1 cellular context compared by ENCODE assay signal in genomic region chr4:8771258-8771590, GRCh38.
TF ChIP-seq lines count a peak whose summit lies in the region.

No MANE protein-coding gene starts in this region.

TF ChIP-seq in HepG2, 621 proteins besides CTCF, POLR2A, EP300 and RAD21:
- TF ChIP-seq, protein P1, sequence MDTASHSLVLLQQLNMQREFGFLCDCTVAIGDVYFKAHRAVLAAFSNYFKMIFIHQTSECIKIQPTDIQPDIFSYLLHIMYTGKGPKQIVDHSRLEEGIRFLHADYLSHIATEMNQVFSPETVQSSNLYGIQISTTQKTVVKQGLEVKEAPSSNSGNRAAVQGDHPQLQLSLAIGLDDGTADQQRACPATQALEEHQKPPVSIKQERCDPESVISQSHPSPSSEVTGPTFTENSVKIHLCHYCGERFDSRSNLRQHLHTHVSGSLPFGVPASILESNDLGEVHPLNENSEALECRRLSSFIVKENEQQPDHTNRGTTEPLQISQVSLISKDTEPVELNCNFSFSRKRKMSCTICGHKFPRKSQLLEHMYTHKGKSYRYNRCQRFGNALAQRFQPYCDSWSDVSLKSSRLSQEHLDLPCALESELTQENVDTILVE (CRISPR knock-in tag; IDR thresholded peaks at IDR 0.05), result no peak
- TF ChIP-seq RBM39 (IDR thresholded peaks at IDR 0.05; ENCODE audit: low read depth, low read length, poor library complexity, severe bottlenecking) (no peak), PATZ1 (CRISPR knock-in tag; IDR thresholded peaks at IDR 0.05) (no peak), ZNF282 (IDR thresholded peaks at IDR 0.05; ENCODE audit: partially characterized antibody) (no peak), ZNF660 (CRISPR knock-in tag; IDR thresholded peaks at IDR 0.05; ENCODE audit: borderline replicate concordance, low read depth) (no peak), HCFC1 (IDR thresholded peaks at IDR 0.05; ENCODE audit: low read depth, low read length) (no peak), SOX6 (IDR thresholded peaks at IDR 0.05) (no peak), SOX6 (CRISPR knock-in tag; IDR thresholded peaks at IDR 0.05) (no peak), ZBTB2 (CRISPR knock-in tag; IDR thresholded peaks at IDR 0.05; ENCODE audit: low read depth) (no peak), U2AF1 (optimal IDR thresholded peaks at IDR 0.05; ENCODE audit: low read depth, low read length) (no peak), GPN1 (CRISPR knock-in tag; IDR thresholded peaks at IDR 0.05; ENCODE audit: borderline replicate concordance) (no peak), ZNF550 (CRISPR knock-in tag; IDR thresholded peaks at IDR 0.05; ENCODE audit: borderline replicate concordance) (no peak), ZNF10 (CRISPR knock-in tag; IDR thresholded peaks at IDR 0.05; ENCODE audit: borderline replicate concordance, low read depth) (no peak), XRCC5 (optimal IDR thresholded peaks at IDR 0.05; ENCODE audit: low read length) (no peak), HNRNPLL (IDR thresholded peaks at IDR 0.05; ENCODE audit: low read depth, low read length, poor library complexity, severe bottlenecking) (no peak), JARID2 (CRISPR knock-in tag; IDR thresholded peaks at IDR 0.05; ENCODE audit: insufficient replicate concordance) (no peak)
- TF ChIP-seq, protein P2, sequence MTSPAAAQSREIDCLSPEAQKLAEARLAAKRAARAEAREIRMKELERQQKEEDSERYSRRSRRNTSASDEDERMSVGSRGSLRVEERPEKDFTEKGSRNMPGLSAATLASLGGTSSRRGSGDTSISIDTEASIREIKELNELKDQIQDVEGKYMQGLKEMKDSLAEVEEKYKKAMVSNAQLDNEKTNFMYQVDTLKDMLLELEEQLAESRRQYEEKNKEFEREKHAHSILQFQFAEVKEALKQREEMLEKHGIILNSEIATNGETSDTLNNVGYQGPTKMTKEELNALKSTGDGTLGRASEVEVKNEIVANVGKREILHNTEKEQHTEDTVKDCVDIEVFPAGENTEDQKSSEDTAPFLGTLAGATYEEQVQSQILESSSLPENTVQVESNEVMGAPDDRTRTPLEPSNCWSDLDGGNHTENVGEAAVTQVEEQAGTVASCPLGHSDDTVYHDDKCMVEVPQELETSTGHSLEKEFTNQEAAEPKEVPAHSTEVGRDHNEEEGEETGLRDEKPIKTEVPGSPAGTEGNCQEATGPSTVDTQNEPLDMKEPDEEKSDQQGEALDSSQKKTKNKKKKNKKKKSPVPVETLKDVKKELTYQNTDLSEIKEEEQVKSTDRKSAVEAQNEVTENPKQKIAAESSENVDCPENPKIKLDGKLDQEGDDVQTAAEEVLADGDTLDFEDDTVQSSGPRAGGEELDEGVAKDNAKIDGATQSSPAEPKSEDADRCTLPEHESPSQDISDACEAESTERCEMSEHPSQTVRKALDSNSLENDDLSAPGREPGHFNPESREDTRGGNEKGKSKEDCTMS (CRISPR knock-in tag; conservative IDR thresholded peaks at IDR 0.05), result no peak
- TF ChIP-seq, protein P3, sequence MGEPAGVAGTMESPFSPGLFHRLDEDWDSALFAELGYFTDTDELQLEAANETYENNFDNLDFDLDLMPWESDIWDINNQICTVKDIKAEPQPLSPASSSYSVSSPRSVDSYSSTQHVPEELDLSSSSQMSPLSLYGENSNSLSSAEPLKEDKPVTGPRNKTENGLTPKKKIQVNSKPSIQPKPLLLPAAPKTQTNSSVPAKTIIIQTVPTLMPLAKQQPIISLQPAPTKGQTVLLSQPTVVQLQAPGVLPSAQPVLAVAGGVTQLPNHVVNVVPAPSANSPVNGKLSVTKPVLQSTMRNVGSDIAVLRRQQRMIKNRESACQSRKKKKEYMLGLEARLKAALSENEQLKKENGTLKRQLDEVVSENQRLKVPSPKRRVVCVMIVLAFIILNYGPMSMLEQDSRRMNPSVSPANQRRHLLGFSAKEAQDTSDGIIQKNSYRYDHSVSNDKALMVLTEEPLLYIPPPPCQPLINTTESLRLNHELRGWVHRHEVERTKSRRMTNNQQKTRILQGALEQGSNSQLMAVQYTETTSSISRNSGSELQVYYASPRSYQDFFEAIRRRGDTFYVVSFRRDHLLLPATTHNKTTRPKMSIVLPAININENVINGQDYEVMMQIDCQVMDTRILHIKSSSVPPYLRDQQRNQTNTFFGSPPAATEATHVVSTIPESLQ (CRISPR knock-in tag; conservative IDR thresholded peaks at IDR 0.05), result no peak
